Comparison of ENCODE assay signal across 9 cellular contexts in the genomic region with DNA sequence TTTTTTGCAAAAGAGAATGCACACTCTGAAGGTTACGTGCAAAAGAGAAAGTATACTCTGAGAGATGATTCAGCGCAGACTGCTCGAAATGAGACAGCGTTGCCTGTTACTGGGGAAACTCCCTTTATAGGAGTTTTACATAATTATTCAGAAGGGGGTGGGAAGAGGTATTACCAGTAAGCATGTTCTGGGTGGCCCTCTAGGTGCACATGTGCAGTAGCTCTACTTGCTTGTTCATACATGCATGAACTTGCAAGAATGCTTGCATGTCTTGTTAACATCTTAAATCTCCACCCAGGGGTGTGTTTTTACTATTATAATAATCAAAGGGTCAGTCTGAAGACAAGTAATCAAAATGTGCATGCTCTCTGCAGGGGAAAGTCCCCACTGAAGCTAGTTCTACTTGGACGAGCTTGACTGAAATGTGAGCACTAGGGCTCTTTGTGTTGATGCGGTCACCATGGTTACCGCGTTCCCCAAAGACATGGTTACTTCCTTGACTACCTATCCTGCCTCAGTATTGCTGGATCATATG.
DNase-seq lines count a peak whose midpoint lies in the region; ATAC-seq lines count a peak whose summit lies in the region.
"Had no signal": no experiment of that assay in that cellular context is flagged by ENCODE, and none has a peak within 500 bp of the region (broad histone marks: within the 10 kb centered on the region; RNA-seq: fewer than 3 reads in every experiment).

No MANE protein-coding gene starts in this region.

- H3K27ac Mint-ChIP-seq in CD4-positive, alpha-beta memory T cell, result peak overlapping the region in 6 of 7 donors; percentile 4 to 84 (median 30)
- H3K27ac Mint-ChIP-seq: activated naive CD8-positive, alpha-beta T cell had no signal

- H4K8ac ChIP-seq in mesenchymal stem cell (ENCODE audit: low read length), result no peak overlapping the region

- peak overlapping the region; percentile 17 to 80 (median 65) for H3K4me3 Mint-ChIP-seq in CD4-positive, alpha-beta memory T cell
- H3K4me3 Mint-ChIP-seq: activated naive CD8-positive, alpha-beta T cell had no signal

- no peaks in the 10 kb centered on the region for H3K36me3 Mint-ChIP-seq in CD4-positive, alpha-beta memory T cell
- H3K36me3 Mint-ChIP-seq: activated naive CD8-positive, alpha-beta T cell had no signal

- H2BK120ac ChIP-seq in mesenchymal stem cell (ENCODE audit: low read depth, low read length), result no peak overlapping the region

- no peak overlapping the region for H2BK15ac ChIP-seq in mesenchymal stem cell (ENCODE audit: low read depth, poor library complexity, severe bottlenecking)

- H4K91ac ChIP-seq in mesenchymal stem cell (ENCODE audit: low read length), result no peak overlapping the region

- POLR2A ChIA-PET in CD4-positive, alpha-beta memory T cell (lab: Charles Lee; ENCODE audit: partially characterized antibody), result no interaction called here

- peak overlapping the region; percentile 7 for H3K9ac ChIP-seq in mesenchymal stem cell (ENCODE audit: low read length)

- H3K23ac ChIP-seq in mesenchymal stem cell (ENCODE audit: low read length in 2 of 2), result no peak overlapping the region

- no peak overlapping the region for H2BK12ac ChIP-seq in mesenchymal stem cell (ENCODE audit: low read length in 2 of 2)

- no peak overlapping the region for H3K4ac ChIP-seq in mesenchymal stem cell (ENCODE audit: low read depth in 1 of 2, low read length in 2 of 2)

- no peaks in the 10 kb centered on the region for H3K9me3 Mint-ChIP-seq in CD4-positive, alpha-beta memory T cell

- no peak overlapping the region for H3K14ac ChIP-seq in mesenchymal stem cell (ENCODE audit: low read length in 2 of 2)

- no peaks in the 10 kb centered on the region for H3K9me3 ChIP-seq in CD4-positive, alpha-beta memory T cell (ENCODE audit: control insufficient read depth in 1 of 2, low read length in 2 of 2)
- peaks cover 3% of the 10 kb centered on the region for H3K9me3 ChIP-seq in mesenchymal stem cell (ENCODE audit: control insufficient read depth, low read length)

- intact Hi-C loops in CD4-positive, alpha-beta memory T cell (cut with micrococcal nuclease), result no loop called here

- H3K4me1 Mint-ChIP-seq in CD4-positive, alpha-beta memory T cell, result peaks cover 9 to 22% (median 13%) of the 10 kb centered on the region in 4 donors

- no peak overlapping the region for H3K4me2 ChIP-seq in mesenchymal stem cell (ENCODE audit: low read length, poor library complexity, severe bottlenecking)

- H3K27ac ChIP-seq in CD4-positive, alpha-beta memory T cell (ENCODE audit: low read depth, low read length), result no peak overlapping the region
- no peak overlapping the region for H3K27ac ChIP-seq in mesenchymal stem cell (ENCODE audit: low read length, poor library complexity, severe bottlenecking)

- H3K27me3 ChIP-seq in CD4-positive, alpha-beta memory T cell (ENCODE audit: insufficient read depth, low read length), result no peaks in the 10 kb centered on the region
- no peaks in the 10 kb centered on the region for H3K27me3 ChIP-seq in mesenchymal stem cell (ENCODE audit: control insufficient read depth in 1 of 2, insufficient read depth in 1 of 2, low read length in 2 of 2)

- H3K18ac ChIP-seq in mesenchymal stem cell (ENCODE audit: low read depth in 1 of 2, low read length in 2 of 2), result no peak overlapping the region

- no peak overlapping the region for H2BK5ac ChIP-seq in mesenchymal stem cell (ENCODE audit: low read depth, low read length, poor library complexity, severe bottlenecking)

- H3K4me1 ChIP-seq in CD4-positive, alpha-beta memory T cell (ENCODE audit: insufficient read depth, low read length), result peaks cover 16% of the 10 kb centered on the region
- peaks cover 2% of the 10 kb centered on the region for H3K4me1 ChIP-seq in mesenchymal stem cell (ENCODE audit: control insufficient read depth, insufficient read depth, low read depth, low read length)

- WGBS in mesenchymal stem cell, result 82% methylated on average over 8 of the region's 8 CpGs

- H3K4me3 ChIP-seq in CD4-positive, alpha-beta memory T cell (ENCODE audit: low read length in 2 of 2), result peak overlapping the region in 1 of 2 donors; percentile 5
- peak overlapping the region in 1 of 2 experiments; percentile 40 for H3K4me3 ChIP-seq in mesenchymal stem cell (ENCODE audit: insufficient read depth in 1 of 2, low read depth in 1 of 2, low read length in 2 of 2)

- ATAC-seq in GM19372 (IDR thresholded peaks at IDR 0.05; ENCODE audit: low read depth, unreplicated experiment) (peak; percentile 95), HG03280 (IDR thresholded peaks at IDR 0.05; ENCODE audit: unreplicated experiment) (peak; percentile 96)
- peak; percentile 95 to 96 for ATAC-seq in activated CD4-positive, CD25-positive, alpha-beta regulatory T cell treated with anti-CD3 and anti-CD28 coated beads, Interleukin-2, amount 50 U/mL, for 24 hours

- no peaks in the 10 kb centered on the region for H3K27me3 Mint-ChIP-seq in CD4-positive, alpha-beta memory T cell

- CTCF ChIA-PET in CD4-positive, alpha-beta memory T cell (lab: Charles Lee; ENCODE audit: partially characterized antibody), result no interaction called here

- no peaks in the 10 kb centered on the region for H3K36me3 ChIP-seq in CD4-positive, alpha-beta memory T cell (ENCODE audit: insufficient read depth, low read length)
- H3K36me3 ChIP-seq in mesenchymal stem cell (ENCODE audit: control insufficient read depth in 1 of 2, insufficient read depth in 2 of 2, low read depth in 1 of 2, low read length in 2 of 2), result no peaks in the 10 kb centered on the region

- DNase-seq in CD4-positive, alpha-beta memory T cell, result peak; percentile 48 to 83 (median 53)
- DNase-seq in mesenchymal stem cell (peak; percentile 51), mucosa of gallbladder (ENCODE audit: low spot score) (no peak), activated gamma-delta T cell (lab: John Stamatoyannopoulos, UW) (no peak), SK-N-DZ (ENCODE audit: low spot score) (no peak)

- no peak overlapping the region for H2AK5ac ChIP-seq in mesenchymal stem cell (ENCODE audit: low read length, severe bottlenecking)

- no peak overlapping the region for H2AFZ ChIP-seq in mesenchymal stem cell (ENCODE audit: low read depth, low read length)

- H3K79me1 ChIP-seq in mesenchymal stem cell (replicated peaks; ENCODE audit: low read length, poor library complexity, severe bottlenecking), result no peaks in the 10 kb centered on the region

Comparison
In these comparisons a context has a peak if more than half of its experiments do, and no peak if none do; other contexts are left out.
1. DNase-seq: peak in CD4-positive, alpha-beta memory T cell (5 of 5) and mesenchymal stem cell (single experiment); none in mucosa of gallbladder (single experiment), activated gamma-delta T cell (single experiment) and SK-N-DZ (single experiment).
2. Peak in every context shown above with its lines, with median percentiles within 50 percentile points of each other: ATAC-seq.